Comparison of ENCODE assay signal across 13 cellular contexts in the genomic region with DNA sequence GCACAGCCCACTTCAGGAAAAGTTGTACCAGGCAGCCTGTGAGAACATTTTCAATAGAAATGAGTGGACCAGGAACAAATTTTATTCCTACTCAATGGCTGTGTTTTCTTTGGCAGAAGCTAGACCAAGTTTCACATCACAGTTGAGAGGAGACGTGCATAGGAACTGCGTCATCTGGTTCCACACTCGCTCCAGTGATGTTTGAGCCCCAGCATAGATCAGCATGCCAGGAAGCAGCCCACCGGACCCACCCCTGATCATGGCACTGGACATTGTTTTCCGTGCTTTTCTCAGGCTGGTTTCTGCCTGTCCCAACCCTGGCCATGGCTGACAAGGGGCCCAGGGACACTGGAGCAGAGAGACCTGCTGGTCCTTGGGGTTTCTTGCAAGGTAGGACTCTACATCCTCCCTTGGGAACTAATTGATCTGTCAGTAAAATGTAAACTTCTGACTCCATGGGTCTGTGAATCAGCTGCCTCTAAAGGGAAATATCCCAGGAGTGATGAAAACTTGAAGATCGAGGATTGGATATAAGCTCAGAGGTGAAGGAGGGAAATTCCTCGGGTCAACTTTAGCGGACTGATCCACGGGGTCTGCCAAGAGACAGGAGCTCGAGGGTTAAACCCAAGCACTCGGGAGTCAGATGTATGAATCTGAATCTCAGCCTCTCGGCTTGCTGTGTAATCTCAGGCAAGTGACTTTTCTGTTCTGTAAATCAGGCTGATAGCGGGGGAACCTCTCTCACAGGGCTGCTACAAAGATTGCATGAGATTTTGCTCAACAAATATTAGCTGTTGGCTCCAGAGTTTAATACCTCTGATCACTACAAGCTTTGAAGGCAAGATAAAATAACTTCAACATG. TPM values are rescaled to one million over a fixed set of nuclear protein-coding genes. Genes with fewer than 3 reads are reported as not detected.
A peak's percentile ranks its signal among the peaks of the same experiment; 100 is the strongest.
DNase-seq lines count a peak whose midpoint lies in the region; ATAC-seq, FAIRE-seq and TF ChIP-seq lines count a peak whose summit lies in the region.
"Had no signal": no experiment of that assay in that cellular context is flagged by ENCODE, and none has a peak within 500 bp of the region (broad histone marks: within the 10 kb centered on the region; RNA-seq: fewer than 3 reads in every experiment).

No MANE protein-coding gene starts in this region.

- TF ChIP-seq EP300 in H1 (IDR thresholded peaks at IDR 0.05; ENCODE audit: borderline replicate concordance in 1 of 2, low read depth in 2 of 2, low read length in 2 of 2), result no peak
- TF ChIP-seq EP300 in transverse colon (IDR thresholded peaks at IDR 0.05; ENCODE audit: low read depth), result no peak

- no peak overlapping the region for H4K91ac ChIP-seq in H1 (replicated peaks; ENCODE audit: insufficient read length, low read length)

- FAIRE-seq in H1 (lab: Jason Lieb, UNC), result no peak

- H3K9ac ChIP-seq in H1 (replicated peaks in 1 of 4; ENCODE audit: extremely low read depth in 1 of 4, low read depth in 3 of 4, low read length in 3 of 4), result no peak overlapping the region
- H3K9ac ChIP-seq: KMS-11 had no signal

- H3K4me3 ChIP-seq in H1 (ENCODE audit: extremely low read depth in 1 of 4, insufficient read depth in 2 of 4, low read depth in 3 of 4, low read length in 4 of 4) (no peak overlapping the region), transverse colon (no peak overlapping the region)

- H3K18ac ChIP-seq in H1 (ENCODE audit: extremely low read depth, low read length), result no peak overlapping the region

- H3K27ac ChIP-seq in H1 (ENCODE audit: low read depth, low read length) (no peak overlapping the region), transverse colon (no peak overlapping the region)
- H3K27ac ChIP-seq: foreskin keratinocyte, KMS-11, VCaP had no signal

- in situ Hi-C loops in Caki2 (cut with HindIII; ENCODE audit: low pct_unique_long_range_greater_than_20kb, low sequenced_read_pairs), result no loop called here
- in situ Hi-C loops in transverse colon (cut with MboI; ENCODE audit: low pct_ligation_motif_present in 1 of 4, low pct_unique_long_range_greater_than_20kb in 1 of 4, low sequenced_read_pairs in 3 of 4), result no loop called here

- H3K4me1 ChIP-seq in H1 (replicated peaks in 1 of 4; ENCODE audit: control insufficient read depth in 3 of 4, insufficient read depth in 4 of 4, low read length in 3 of 4) (peaks cover 0 to 3% (median 2%) of the 10 kb centered on the region in 4 experiments; a peak in 2 of 7 replicates), transverse colon (peaks cover 9 to 14% (median 12%) of the 10 kb centered on the region in 4 donors)
- H3K4me1 ChIP-seq: foreskin keratinocyte had no signal

- POLR2A ChIA-PET in H1 (lab: Charles Lee; ENCODE audit: partially characterized antibody), result interaction anchor here (1.1 kb wide), 1 partner anchor 30 kb away, joined by 3 read pairs; no protein-coding TSS in a partner anchor

- no peak overlapping the region for H2BK20ac ChIP-seq in H1 (ENCODE audit: low read length)

- H2BK5ac ChIP-seq in H1 (ENCODE audit: low read depth, low read length), result no peak overlapping the region

- no peak overlapping the region for H3K14ac ChIP-seq in H1 (ENCODE audit: insufficient read length)

- H4K20me1 ChIP-seq in H1 (replicated peaks in 1 of 2; ENCODE audit: control insufficient read depth in 1 of 2, insufficient read depth in 2 of 2, low read length in 2 of 2), result no peaks in the 10 kb centered on the region

- DNase-seq in Caki2 (ENCODE audit: low read depth) (peak; percentile 94), NCI-H226 (peak; percentile 67), H1 (ENCODE audit: low read depth in 1 of 2, low spot score in 2 of 2) (no peak), non-pigmented ciliary epithelial cell (ENCODE audit: low read depth) (peak; percentile 93), transverse colon (no peak), NCI-H146 treated with DMSO at 0.1 percent for 48 hours (lab: John Stamatoyannopoulos, UW; ENCODE audit: unreplicated experiment) (no peak)
- DNase-seq: activated naive CD4-positive, alpha-beta T cell treated with anti-CD3 and anti-CD28 coated beads, Interleukin-2, amount 50 U/mL, for 16 hours had no signal

- WGBS in H1 (ENCODE audit: extremely low coverage in 1 of 2, insufficient coverage in 1 of 2, insufficient read length in 1 of 2, insufficient replicate concordance in 2 of 2, low coverage in 1 of 2, low lambda C conversion rate in 2 of 2, missing lambda C conversion rate in 1 of 2), 2 experiments, result 68% methylated on average over 11 of the region's 13 CpGs; no CpG with 5 or more reads in 1 of the 2 experiments
- 68% methylated on average over 13 of the region's 13 CpGs; no CpG with 5 or more reads in 1 of the 2 donors for WGBS in transverse colon (ENCODE audit: low coverage in 1 of 2), 2 donors

- H3K9me3 ChIP-seq in H1 (ENCODE audit: insufficient read depth in 2 of 2, low read depth in 1 of 2, low read length in 1 of 2) (no peaks in the 10 kb centered on the region), transverse colon (no peaks in the 10 kb centered on the region)

- TF ChIP-seq POLR2A in H1 (IDR thresholded peaks at IDR 0.05; ENCODE audit: control extremely low read depth in 1 of 2, low read depth in 2 of 2, low read length in 2 of 2) (no peak), transverse colon (IDR thresholded peaks at IDR 0.05) (no peak), GM18505 (IDR thresholded peaks at IDR 0.05; ENCODE audit: borderline replicate concordance, extremely low read depth, insufficient read depth, insufficient read length) (no peak)

- peak overlapping the region; percentile 36 for H2AFZ ChIP-seq in H1 (ENCODE audit: low read length)

- no peak for ATAC-seq in GM18505 (IDR thresholded peaks at IDR 0.05; ENCODE audit: unreplicated experiment)
- no peak for ATAC-seq in GM21723 (IDR thresholded peaks at IDR 0.05; ENCODE audit: unreplicated experiment)
- ATAC-seq: foreskin keratinocyte had no signal

- TF ChIP-seq CTCF in H1 (IDR thresholded peaks at IDR 0.05; ENCODE audit: control extremely low read depth in 1 of 3, insufficient read depth in 1 of 3, low read depth in 1 of 3, low read length in 3 of 3) (no peak), transverse colon (IDR thresholded peaks at IDR 0.05) (no peak)

- no peak overlapping the region for H2AK5ac ChIP-seq in H1 (ENCODE audit: low read depth, low read length)

- no peak overlapping the region for H3K4me2 ChIP-seq in H1 (ENCODE audit: insufficient read depth in 1 of 2, low read depth in 2 of 2, low read length in 2 of 2)
- H3K4me2 ChIP-seq: KMS-11 had no signal

- H3K27me3 ChIP-seq in H1 (replicated peaks in 1 of 4; ENCODE audit: control insufficient read depth in 3 of 4, extremely low read depth in 1 of 4, insufficient read depth in 3 of 4, low read length in 3 of 4) (no peaks in the 10 kb centered on the region), transverse colon (no peaks in the 10 kb centered on the region)

- no peaks in the 10 kb centered on the region for H3K79me2 ChIP-seq in H1 (ENCODE audit: control insufficient read depth in 1 of 2, insufficient read depth in 2 of 2, low read length in 2 of 2)

- H3K23ac ChIP-seq in H1 (ENCODE audit: insufficient read length), result no peak overlapping the region

- intact Hi-C loops in transverse colon (cut with DNase I; ENCODE audit: low total_unique reads), result no loop called here

- no peak overlapping the region for H4K8ac ChIP-seq in H1 (ENCODE audit: extremely low read depth, insufficient read depth, low read length)

- H3K36me3 ChIP-seq in H1 (ENCODE audit: control insufficient read depth in 2 of 4, insufficient read depth in 4 of 4, low read length in 3 of 4) (no peaks in the 10 kb centered on the region), transverse colon (no peaks in the 10 kb centered on the region)

- no peak for TF ChIP-seq RAD21 in H1 (IDR thresholded peaks at IDR 0.05 in 1 of 2, conservative IDR thresholded peaks at IDR 0.05 in 1 of 2; ENCODE audit: low read depth in 2 of 2, low read length in 2 of 2)

- H3K79me1 ChIP-seq in H1 (ENCODE audit: low read depth, low read length), result no peaks in the 10 kb centered on the region

- CTCF ChIA-PET in H1 (lab: Charles Lee; ENCODE audit: partially characterized antibody), result interaction anchor here (0.9 to 8.2 kb wide), 6 partner anchors 9 to 126 kb away, joined by 3 to 75 read pairs (median 4); a partner anchor contains a TSS

- H3K23me2 ChIP-seq in H1 (ENCODE audit: low read depth, low read length), result no peaks in the 10 kb centered on the region

- no peak overlapping the region for H4K5ac ChIP-seq in H1 (ENCODE audit: insufficient read length, low read depth, low read length)

- H2BK120ac ChIP-seq in H1 (replicated peaks; ENCODE audit: low read depth, low read length), result no peak overlapping the region

- no peak overlapping the region for H3K56ac ChIP-seq in H1 (replicated peaks; ENCODE audit: insufficient read length, low read depth, low read length)

- H3K4ac ChIP-seq in H1 (replicated peaks; ENCODE audit: insufficient read length, low read depth, low read length), result no peak overlapping the region

- no peak overlapping the region for H2BK12ac ChIP-seq in H1 (ENCODE audit: low read depth, low read length)

- H2BK15ac ChIP-seq in H1 (ENCODE audit: low read length), result no peak overlapping the region

TF ChIP-seq in H1, 55 proteins besides CTCF, POLR2A, EP300 and RAD21 (continues in another document):
- no peak for TF ChIP-seq NRF1 (IDR thresholded peaks at IDR 0.05; ENCODE audit: low read depth, low read length)
- TF ChIP-seq TAF7 (optimal IDR thresholded peaks at IDR 0.05; ENCODE audit: borderline replicate concordance, low read depth, low read length), result no peak
- TF ChIP-seq NANOG (IDR thresholded peaks at IDR 0.05; ENCODE audit: insufficient read depth, low read depth, low read length, poor library complexity, severe bottlenecking), result no peak
- no peak for TF ChIP-seq POLR2AphosphoS5 (IDR thresholded peaks at IDR 0.05; ENCODE audit: low read depth, low read length)
- no peak for TF ChIP-seq TBP (IDR thresholded peaks at IDR 0.05; ENCODE audit: low read depth, low read length)
- no peak for TF ChIP-seq SP1 (IDR thresholded peaks at IDR 0.05; ENCODE audit: low read depth, low read length)
- TF ChIP-seq RFX5 (IDR thresholded peaks at IDR 0.05; ENCODE audit: borderline replicate concordance, low read depth, low read length), result no peak
- TF ChIP-seq EZH2 (IDR thresholded peaks at IDR 0.05; ENCODE audit: low read depth, low read length, severe bottlenecking), result no peak
- TF ChIP-seq CEBPB (IDR thresholded peaks at IDR 0.05; ENCODE audit: low read depth, low read length), result no peak

RNA-seq across cellular contexts. Expression of a gene that starts 35.7 kb away (rescaled TPM):
- total RNA-seq in Caki2 (2014; rRNA removed; shearing (Covaris generic); ENCODE audit: low replicate concordance), result 34.6 and 39.9 TPM in 2 replicates
- total RNA-seq in H1 (2021; fragmentation: NEBNext Ultra II Directional; extraction: Animal tissue kit (Norgen Biotek cat#: 25700)), result 19.7 and 22.9 TPM in 2 replicates
- 6.9 and 8.4 TPM in 2 replicates for polyA plus RNA-seq in H1 (2011; rRNA removed)
- polyA plus RNA-seq in H1 (2011; cell fraction: cytosol; rRNA removed), result 15.0 TPM
- polyA plus RNA-seq in H1 (2011; cell fraction: nucleus; rRNA removed), result 5.8 TPM
- polyA plus RNA-seq in H1 (2012, experiment 1 of 2), result 17.6 to 25.2 TPM (median 19.4 TPM) in 4 replicates
- polyA plus RNA-seq in H1 (2012, experiment 2 of 2), result 1.6 TPM
- polyA plus RNA-seq in H1 (2013, experiment 1 of 2), result 11.2 TPM
- 11.3 TPM for polyA plus RNA-seq in H1 (2013, experiment 2 of 2)
- polyA minus RNA-seq in H1 (2011; rRNA and poly(A)+ RNA removed), result 15.9 and 16.6 TPM in 2 replicates
- polyA minus RNA-seq in H1 (2011; cell fraction: cytosol; rRNA and poly(A)+ RNA removed), result 15.5 TPM
- polyA minus RNA-seq in H1 (2011; cell fraction: nucleus; rRNA and poly(A)+ RNA removed), result 11.2 TPM
- 1 to 10 TPM; 1.7 to 4.9 (median 2.1) TPM for total RNA-seq in transverse colon
- total RNA-seq: ureter had no signal

Comparison
In these comparisons a context has a peak if more than half of its experiments do, and no peak if none do; other contexts are left out.
1. DNase-seq: peak in Caki2 (single experiment), NCI-H226 (single experiment) and non-pigmented ciliary epithelial cell (single experiment); none in H1 (0 of 2), transverse colon (single experiment) and NCI-H146 treated with DMSO at 0.1 percent for 48 hours (single experiment).